In the genomic region with DNA sequence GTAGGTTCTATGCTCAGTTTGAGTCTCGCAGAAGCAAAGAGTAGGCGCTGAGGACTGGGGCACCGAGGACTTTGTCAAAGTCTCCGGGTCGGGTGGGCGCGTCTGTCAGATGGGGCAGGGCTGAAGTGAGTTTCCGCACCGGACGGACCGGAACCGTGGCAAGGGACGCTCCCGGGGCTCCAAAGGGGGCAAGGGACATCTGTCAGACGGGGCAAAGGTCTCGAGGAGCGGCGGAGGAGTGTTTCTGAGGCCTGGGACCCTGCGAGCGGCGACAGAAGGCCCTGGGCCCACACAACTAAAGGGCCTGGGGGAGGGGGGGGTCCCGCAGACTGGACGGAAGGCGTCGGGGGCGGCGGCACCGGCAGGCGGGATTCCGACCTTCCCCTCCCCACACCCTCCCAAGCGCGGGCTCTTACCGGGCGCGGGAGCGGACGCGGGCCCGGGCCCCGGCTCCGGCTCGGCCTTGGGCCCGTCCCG, we compare ENCODE assay signal across 1 cellular context.
TF ChIP-seq lines count a peak whose summit lies in the region.

No MANE protein-coding gene starts in this region.

TF ChIP-seq in endothelial cell of umbilical vein, 7 proteins besides CTCF, POLR2A, EP300 and RAD21:
- TF ChIP-seq POLR2AphosphoS5 (IDR thresholded peaks at IDR 0.05; ENCODE audit: insufficient read depth, low read depth, low read length) (no peak), JUN (IDR thresholded peaks at IDR 0.05; ENCODE audit: borderline replicate concordance, insufficient read depth, insufficient read length, low read depth) (no peak), GATA2 (IDR thresholded peaks at IDR 0.05; ENCODE audit: insufficient read depth, insufficient read length, low read depth, low read length) (no peak), MYC (IDR thresholded peaks at IDR 0.05; ENCODE audit: low read depth, low read length) (no peak), EZH2 (IDR thresholded peaks at IDR 0.05; ENCODE audit: borderline replicate concordance, low read depth, low read length, severe bottlenecking) (no peak), FOS (IDR thresholded peaks at IDR 0.05; ENCODE audit: borderline replicate concordance, insufficient read depth, low read length) (no peak)
- TF ChIP-seq, protein P1, sequence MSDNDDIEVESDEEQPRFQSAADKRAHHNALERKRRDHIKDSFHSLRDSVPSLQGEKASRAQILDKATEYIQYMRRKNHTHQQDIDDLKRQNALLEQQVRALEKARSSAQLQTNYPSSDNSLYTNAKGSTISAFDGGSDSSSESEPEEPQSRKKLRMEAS (IDR thresholded peaks at IDR 0.05; ENCODE audit: insufficient read depth, insufficient read length) = no peak
TF ChIP-seq in endothelial cell of umbilical vein: peak in this region for 0.
